Comparison of ENCODE assay signal across 21 cellular contexts in genomic region chr1:203523667-203524066, GRCh38. TPM values are rescaled to one million over a fixed set of nuclear protein-coding genes. Genes with fewer than 3 reads are reported as not detected.
"Had no signal": no experiment of that assay in that cellular context is flagged by ENCODE, and none has a peak within 500 bp of the region (broad histone marks: within the 10 kb centered on the region; RNA-seq: fewer than 3 reads in every experiment).

No MANE protein-coding gene starts in this region.

- H3K27ac ChIP-seq: epithelial cell of prostate, parathyroid adenoma, right lobe of liver had no signal

- H3K4me3 ChIP-seq: right lobe of liver had no signal

- H3K36me3 ChIP-seq: right lobe of liver had no signal

- ATAC-seq: activated T-cell treated with anti-CD3 and anti-CD28 coated beads, Interleukin-2, amount 50 U/mL, for 72 hours; right lobe of liver; stimulated activated memory B cell treated with anti-CD40 and anti-IgM and Interleukin-4, amounts not matched to agents 10 μg/mL and 1 μg/mL and 100 μg/mL, for 72 hours; T-helper 17 cell had no signal

- DNase-seq: activated CD4-positive, alpha-beta memory T cell treated with anti-CD3 and anti-CD28 coated beads, Interleukin-2, amount 10 ng/mL, durations not matched to agents 7 days and 5 days; activated CD4-positive, alpha-beta T cell treated with anti-CD3 and anti-CD28 coated beads, Interleukin-2, amount 10 ng/mL, durations not matched to agents 24 days and 14 days; activated effector memory CD4-positive, alpha-beta T cell treated with Interleukin-2 at 50 U/mL for 16 hours; activated naive CD4-positive, alpha-beta T cell treated with anti-CD3 and anti-CD28 coated beads for 36 hours; activated naive CD8-positive, alpha-beta T cell treated with anti-CD3 and anti-CD28 coated beads, Interleukin-2, amount 10 ng/mL, durations not matched to agents 7 days and 5 days; activated T-cell treated with anti-CD3 and anti-CD28 coated beads, Interleukin-2, amount 50 U/mL, for 72 hours; amygdala; kidney glomerular epithelial cell; nucleus accumbens; right lobe of liver; small intestine; stimulated activated CD4-positive, alpha-beta T cell treated with anti-CD3 and anti-CD28 coated beads, Interleukin-2, amount 100 ng/mL, for 24 hours; SW 1271; T-helper 17 cell had no signal

- H3K9me3 ChIP-seq: right lobe of liver had no signal

- H3K9ac ChIP-seq: parathyroid adenoma had no signal

- H3K27me3 ChIP-seq: right lobe of liver had no signal

- H3K4me1 ChIP-seq: parathyroid adenoma had no signal

RNA-seq across cellular contexts. Expression of gene OPTC, which starts 29.7 kb away (rescaled TPM):
- total RNA-seq: activated CD4-positive, alpha-beta memory T cell treated with anti-CD3 and anti-CD28 coated beads, Interleukin-2, amount 10 ng/mL, durations not matched to agents 7 days and 5 days; activated CD4-positive, alpha-beta T cell treated with anti-CD3 and anti-CD28 coated beads, Interleukin-2, amount 10 ng/mL, durations not matched to agents 24 days and 14 days; activated naive CD4-positive, alpha-beta T cell treated with anti-CD3 and anti-CD28 coated beads for 36 hours; activated naive CD8-positive, alpha-beta T cell treated with anti-CD3 and anti-CD28 coated beads, Interleukin-2, amount 10 ng/mL, durations not matched to agents 7 days and 5 days; activated T-cell treated with anti-CD3 and anti-CD28 coated beads, Interleukin-2, amount 50 U/mL, for 72 hours; cerebellum; fibroblast of lung; liver; myocyte; right lobe of liver; T-helper 17 cell had no signal

RNA-seq across cellular contexts. Expression of gene PRELP, which starts 48.1 kb away (rescaled TPM):
- total RNA-seq: activated CD4-positive, alpha-beta memory T cell treated with anti-CD3 and anti-CD28 coated beads, Interleukin-2, amount 10 ng/mL, durations not matched to agents 7 days and 5 days; activated CD4-positive, alpha-beta T cell treated with anti-CD3 and anti-CD28 coated beads, Interleukin-2, amount 10 ng/mL, durations not matched to agents 24 days and 14 days; activated naive CD4-positive, alpha-beta T cell treated with anti-CD3 and anti-CD28 coated beads for 36 hours; activated naive CD8-positive, alpha-beta T cell treated with anti-CD3 and anti-CD28 coated beads, Interleukin-2, amount 10 ng/mL, durations not matched to agents 7 days and 5 days; activated T-cell treated with anti-CD3 and anti-CD28 coated beads, Interleukin-2, amount 50 U/mL, for 72 hours; T-helper 17 cell had no signal
